Comparison of ENCODE assay signal across 31 cellular contexts in genomic region chr17:53909802-53910201, GRCh38.
"Had no signal": no experiment of that assay in that cellular context is flagged by ENCODE, and none has a peak within 500 bp of the region (broad histone marks: within the 10 kb centered on the region; RNA-seq: fewer than 3 reads in every experiment).

No MANE protein-coding gene starts in this region.

- H3K27ac ChIP-seq: ascending aorta, cardiac muscle cell, VCaP had no signal

- H3K4me3 ChIP-seq: ascending aorta, cardiac muscle cell had no signal

- H3K9me3 ChIP-seq: ascending aorta had no signal

- H3K36me3 ChIP-seq: ascending aorta, cardiac muscle cell had no signal

- H3K4me1 ChIP-seq: ascending aorta had no signal

- FAIRE-seq: bronchial epithelial cell, TTC549 had no signal

- DNase-seq: activated CD4-positive, alpha-beta memory T cell treated with anti-CD3 and anti-CD28 coated beads, Interleukin-2, amount 10 ng/mL, durations not matched to agents 7 days and 5 days; activated CD4-positive, alpha-beta T cell treated with anti-CD3 and anti-CD28 coated beads for 1 hour; activated CD4-positive, alpha-beta T cell treated with anti-CD3 and anti-CD28 coated beads for 36 hours; activated CD4-positive, alpha-beta T cell treated with anti-CD3 and anti-CD28 coated beads for 48 hours; activated CD4-positive, alpha-beta T cell treated with anti-CD3 and anti-CD28 coated beads, Interleukin-2, amount 10 ng/mL, durations not matched to agents 7 days and 5 days; activated CD4-positive, alpha-beta T cell treated with anti-CD3 and anti-CD28 coated beads, Interleukin-2, amount 50 U/mL, for 48 hours; activated CD4-positive, CD25-positive, alpha-beta regulatory T cell; activated CD8-positive, alpha-beta memory T cell treated with anti-CD3 and anti-CD28 coated beads for 24 hours; activated CD8-positive, alpha-beta memory T cell treated with anti-CD3 and anti-CD28 coated beads, Interleukin-2, amount 10 ng/mL, durations not matched to agents 7 days and 5 days; activated CD8-positive, alpha-beta memory T cell treated with anti-CD3 and anti-CD28 coated beads, Interleukin-2, amount 50 U/mL, for 48 hours; activated CD8-positive, alpha-beta T cell treated with anti-CD3 and anti-CD28 coated beads, Interleukin-2, amount 10 ng/mL, durations not matched to agents 7 days and 5 days; activated effector memory CD4-positive, alpha-beta T cell treated with Interleukin-2 at 50 U/mL for 16 hours; activated gamma-delta T cell; activated naive CD4-positive, alpha-beta T cell treated with anti-CD3 and anti-CD28 coated beads, Interleukin-2, amount 10 ng/mL, durations not matched to agents 7 days and 5 days; activated naive CD4-positive, alpha-beta T cell treated with Interleukin-2 at 50 U/mL for 16 hours; activated naive CD8-positive, alpha-beta T cell treated with anti-CD3 and anti-CD28 coated beads, Interleukin-2, amount 10 ng/mL, durations not matched to agents 7 days and 5 days; activated naive CD8-positive, alpha-beta T cell treated with anti-CD3 and anti-CD28 coated beads, Interleukin-2, amount 50 U/mL, for 24 hours; activated T-cell treated with anti-CD3 and anti-CD28 coated beads, Interleukin-2, amount 50 U/mL, for 24 hours; activated T-cell treated with anti-CD3 and anti-CD28 coated beads, Interleukin-2, amount 50 U/mL, for 48 hours; amygdala; anterior cingulate cortex; caudate nucleus; cerebellar nuclear complex; T-helper 1 cell; T-helper 2 cell; T-helper 9 cell had no signal
